Comparison of ENCODE assay signal across 8 cellular contexts in the genomic region with DNA sequence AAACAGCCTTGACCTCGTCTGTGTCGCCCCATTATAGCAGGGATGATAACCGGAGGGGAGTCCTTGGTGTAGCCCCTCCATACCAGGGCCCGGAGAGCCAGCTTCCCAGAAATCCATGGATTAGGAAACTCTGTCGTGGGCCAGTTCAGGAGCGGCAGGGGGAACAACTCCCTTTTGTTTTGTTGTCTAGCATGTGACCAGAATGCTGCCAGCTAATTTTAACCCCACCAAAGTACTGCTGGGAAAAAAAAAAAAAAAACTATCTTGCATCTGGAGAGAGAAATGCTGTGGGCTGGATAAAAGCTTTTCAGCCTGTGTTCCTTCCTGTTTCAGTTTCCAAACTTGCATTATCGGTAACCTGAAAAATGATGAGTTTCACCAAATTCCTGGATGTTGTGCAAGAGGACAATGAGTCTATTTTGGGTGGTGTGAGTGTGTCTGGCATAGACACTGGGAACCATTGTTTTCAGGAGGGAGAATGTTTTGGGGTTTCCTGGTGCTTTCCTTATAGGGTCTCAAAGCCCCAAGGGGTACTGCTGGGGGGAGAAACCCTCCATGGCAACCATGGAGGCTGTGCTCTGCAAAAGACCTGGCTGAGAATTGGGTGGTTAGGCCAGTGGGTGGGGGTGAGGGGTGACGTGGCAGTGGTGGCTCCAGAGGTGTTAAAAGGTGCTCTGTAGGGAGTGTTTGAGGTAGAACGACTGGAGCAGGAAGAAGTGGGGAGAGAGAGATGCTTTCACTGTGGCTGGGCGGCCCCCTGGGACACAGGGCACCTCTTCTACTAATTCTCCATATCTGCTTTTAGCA. TPM values are rescaled to one million over a fixed set of nuclear protein-coding genes. Genes with fewer than 3 reads are reported as not detected.
A peak's percentile ranks its signal among the peaks of the same experiment; 100 is the strongest.
DNase-seq lines count a peak whose midpoint lies in the region; ATAC-seq and TF ChIP-seq lines count a peak whose summit lies in the region.

No MANE protein-coding gene starts in this region.

- no peaks in the 10 kb centered on the region for H3K36me3 ChIP-seq in MM.1S (replicated peaks; ENCODE audit: insufficient read depth, low read length)

- peak in 3 of 10 experiments; percentile 20 to 43 (median 36) for DNase-seq in CD4-positive, alpha-beta T cell
- no peak for DNase-seq in MM.1S
- peak; percentile 65 to 67 for DNase-seq in activated T-cell treated with anti-CD3 and anti-CD28 coated beads, Interleukin-2, amount 50 U/mL, for 72 hours
- peak; percentile 78 for DNase-seq in fibroblast of the conjunctiva (ENCODE audit: low read depth)
- no peak for DNase-seq in osteocyte (ENCODE audit: extremely low spot score, unreplicated experiment)
- DNase-seq in COLO668 (lab: John Stamatoyannopoulos, UW; ENCODE audit: unreplicated experiment), result no peak

- H3K4me3 Mint-ChIP-seq in CD4-positive, alpha-beta T cell, result peak overlapping the region; percentile 68
- peak overlapping the region; percentile 63 to 72 for H3K4me3 Mint-ChIP-seq in activated T-cell treated with anti-CD3 and anti-CD28 coated beads, Interleukin-2, amount 50 U/mL, for 72 hours
- H3K4me3 Mint-ChIP-seq in osteocyte (ENCODE audit: unreplicated experiment), result peak overlapping the region; percentile 51

- H3K27ac ChIP-seq in CD4-positive, alpha-beta T cell (ENCODE audit: low read depth, low read length), result no peak overlapping the region
- peak overlapping the region; percentile 18; the same call in 1 of the 2 replicates for H3K27ac ChIP-seq in MM.1S (ENCODE audit: low read length)

- no peak overlapping the region for H3K9ac ChIP-seq in MM.1S (ENCODE audit: low read length)

- H3K27me3 Mint-ChIP-seq in CD4-positive, alpha-beta T cell, result no peaks in the 10 kb centered on the region
- no peaks in the 10 kb centered on the region for H3K27me3 Mint-ChIP-seq in activated T-cell treated with anti-CD3 and anti-CD28 coated beads, Interleukin-2, amount 50 U/mL, for 72 hours (ENCODE audit: low read depth)
- no peaks in the 10 kb centered on the region for H3K27me3 Mint-ChIP-seq in osteocyte (ENCODE audit: unreplicated experiment)

- H3K4me3 ChIP-seq in MM.1S (ENCODE audit: low read length), result no peak overlapping the region

- H3K4me2 ChIP-seq in MM.1S (ENCODE audit: low read depth, low read length), result peak overlapping the region; percentile 39

- POLR2A ChIA-PET in CD4-positive, alpha-beta T cell (lab: Charles Lee), result interaction anchor here (0.6 to 9.9 kb wide), 6 partner anchors 13 to 334 kb away, joined by 3 to 220 read pairs (median 5); a partner anchor contains a TSS

- no peak overlapping the region for H2AFZ ChIP-seq in MM.1S (ENCODE audit: low read length)

- no peaks in the 10 kb centered on the region for H3K27me3 ChIP-seq in CD4-positive, alpha-beta T cell (ENCODE audit: control insufficient read depth, insufficient read depth, low read length)
- no peaks in the 10 kb centered on the region for H3K27me3 ChIP-seq in MM.1S (replicated peaks; ENCODE audit: insufficient read depth, low read length)

- H3K36me3 Mint-ChIP-seq in CD4-positive, alpha-beta T cell (ENCODE audit: low read depth), result peaks cover 11% of the 10 kb centered on the region
- no peaks in the 10 kb centered on the region for H3K36me3 Mint-ChIP-seq in activated T-cell treated with anti-CD3 and anti-CD28 coated beads, Interleukin-2, amount 50 U/mL, for 72 hours (ENCODE audit: insufficient read depth in 2 of 2)
- no peaks in the 10 kb centered on the region for H3K36me3 Mint-ChIP-seq in osteocyte (ENCODE audit: unreplicated experiment)

- peak overlapping the region; percentile 100 for H3K27ac Mint-ChIP-seq in CD4-positive, alpha-beta T cell
- peak overlapping the region; percentile 14 for H3K27ac Mint-ChIP-seq in activated T-cell treated with anti-CD3 and anti-CD28 coated beads, Interleukin-2, amount 50 U/mL, for 72 hours
- H3K27ac Mint-ChIP-seq in osteocyte (ENCODE audit: unreplicated experiment), result peak overlapping the region; percentile 100

- intact Hi-C loops in CD4-positive, alpha-beta T cell (cut with DNase I, micrococcal nuclease), result loop anchor here (5.0 kb wide), 1 partner anchor 54 kb away; a partner anchor contains a TSS

- ATAC-seq in CD4-positive, alpha-beta T cell (ENCODE audit: poor library complexity), result no peak
- ATAC-seq in activated T-cell treated with anti-CD3 and anti-CD28 coated beads, Interleukin-2, amount 50 U/mL, for 72 hours (replicated peaks in 1 of 2), result peak; percentile 35 to 43
- ATAC-seq in GM19324 (IDR thresholded peaks at IDR 0.05; ENCODE audit: low FRiP score, unreplicated experiment) (no peak), GM19397 (IDR thresholded peaks at IDR 0.05; ENCODE audit: unreplicated experiment) (no peak)

- no peaks in the 10 kb centered on the region for H3K9me3 Mint-ChIP-seq in CD4-positive, alpha-beta T cell
- no peaks in the 10 kb centered on the region for H3K9me3 Mint-ChIP-seq in activated T-cell treated with anti-CD3 and anti-CD28 coated beads, Interleukin-2, amount 50 U/mL, for 72 hours
- no peaks in the 10 kb centered on the region for H3K9me3 Mint-ChIP-seq in osteocyte (ENCODE audit: unreplicated experiment)

- no peaks in the 10 kb centered on the region for H4K20me1 ChIP-seq in MM.1S (ENCODE audit: insufficient read depth, low read length)

- TF ChIP-seq CTCF in CD4-positive, alpha-beta T cell (IDR thresholded peaks at IDR 0.05), result no peak
- TF ChIP-seq CTCF in MM.1S (IDR thresholded peaks at IDR 0.05; ENCODE audit: low read length), result no peak
- no peak for TF ChIP-seq CTCF in osteocyte (IDR thresholded peaks at IDR 0.05)

- H3K4me1 ChIP-seq in MM.1S (ENCODE audit: low read length), result peaks cover 35% of the 10 kb centered on the region

- H3K9me3 ChIP-seq in CD4-positive, alpha-beta T cell (ENCODE audit: control insufficient read depth, low read length), result no peaks in the 10 kb centered on the region
- H3K9me3 ChIP-seq in MM.1S (replicated peaks; ENCODE audit: insufficient read depth, low read length), result no peaks in the 10 kb centered on the region

- H3K4me1 Mint-ChIP-seq in CD4-positive, alpha-beta T cell (ENCODE audit: low read depth), result peaks cover 86% of the 10 kb centered on the region
- H3K4me1 Mint-ChIP-seq in activated T-cell treated with anti-CD3 and anti-CD28 coated beads, Interleukin-2, amount 50 U/mL, for 72 hours (ENCODE audit: low read depth), result peaks cover 86% of the 10 kb centered on the region
- H3K4me1 Mint-ChIP-seq in osteocyte (ENCODE audit: unreplicated experiment), result peaks cover 86% of the 10 kb centered on the region

- CTCF ChIA-PET in CD4-positive, alpha-beta T cell (lab: Charles Lee), result interaction anchor here (1.1 to 2.0 kb wide), 5 partner anchors 10 to 130 kb away, joined by 3 to 8 read pairs (median 4); no protein-coding TSS in a partner anchor

- peaks cover 26% of the 10 kb centered on the region for H3F3A ChIP-seq in MM.1S (ENCODE audit: insufficient read depth, low read length)

- no peaks in the 10 kb centered on the region for H3K9me2 ChIP-seq in MM.1S (replicated peaks; ENCODE audit: insufficient read depth, low read length)

- H3K79me2 ChIP-seq in MM.1S (ENCODE audit: low read length), result no peaks in the 10 kb centered on the region

RNA-seq across cellular contexts. Expression of a gene that starts 14.9 kb away (rescaled TPM):
- total RNA-seq in CD4-positive, alpha-beta T cell, result 10 to 100 TPM; 70.9 to 71.8 TPM
- 10 to 100 TPM; 55.6 to 58.0 TPM for total RNA-seq in activated T-cell treated with anti-CD3 and anti-CD28 coated beads, Interleukin-2, amount 50 U/mL, for 72 hours
- 107 and 120 TPM in 2 replicates for total RNA-seq in osteocyte

RNA-seq across cellular contexts. Expression of a gene that starts 54.7 kb away (rescaled TPM):
- 10 to 100 TPM in 1 of 2 experiments, 1 to 10 TPM in 1; 8.2 to 10.7 TPM for total RNA-seq in CD4-positive, alpha-beta T cell
- total RNA-seq in activated T-cell treated with anti-CD3 and anti-CD28 coated beads, Interleukin-2, amount 50 U/mL, for 72 hours, result 1 to 10 TPM; 5.1 to 6.4 TPM
- total RNA-seq in osteocyte, result 12.4 and 12.7 TPM in 2 replicates

Comparison
In these comparisons a context has a peak if more than half of its experiments do, and no peak if none do; other contexts are left out.
1. ATAC-seq: peak in activated T-cell treated with anti-CD3 and anti-CD28 coated beads, Interleukin-2, amount 50 U/mL, for 72 hours (2 of 2); none in CD4-positive, alpha-beta T cell (single experiment), GM19324 (single experiment) and GM19397 (single experiment).
2. DNase-seq: peak in activated T-cell treated with anti-CD3 and anti-CD28 coated beads, Interleukin-2, amount 50 U/mL, for 72 hours (2 of 2) and fibroblast of the conjunctiva (single experiment); none in MM.1S (single experiment), osteocyte (single experiment) and COLO668 (single experiment).
3. H3K27ac Mint-ChIP-seq: peak in every context shown above with its lines; median percentile 100 in CD4-positive, alpha-beta T cell; 100 in osteocyte; 14 in activated T-cell treated with anti-CD3 and anti-CD28 coated beads, Interleukin-2, amount 50 U/mL, for 72 hours.
4. Peak in every context shown above with its lines, with median percentiles within 50 percentile points of each other: H3K4me3 Mint-ChIP-seq.